ENCODE assay signal across 10 cellular contexts in the genomic region with DNA sequence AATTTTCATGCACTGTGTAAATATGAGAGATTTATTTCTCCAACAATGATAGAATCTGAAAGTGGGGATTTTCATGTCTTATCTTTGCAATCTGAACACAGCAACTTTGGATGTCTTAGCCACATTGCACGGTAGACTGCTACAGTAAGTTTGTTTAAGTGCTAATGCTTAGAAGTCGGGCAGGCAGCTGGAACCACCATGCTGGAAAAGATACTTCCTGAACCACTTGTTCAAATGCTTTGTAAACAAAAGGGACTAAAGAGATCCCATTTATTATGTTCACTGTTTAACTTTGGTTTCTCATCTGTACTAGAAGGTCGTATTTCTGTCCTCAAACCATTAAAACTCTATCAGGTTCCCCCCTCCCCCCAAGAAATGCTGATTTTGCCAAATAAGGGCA.
DNase-seq lines count a peak whose midpoint lies in the region; ATAC-seq and TF ChIP-seq lines count a peak whose summit lies in the region.
"Had no signal": no experiment of that assay in that cellular context is flagged by ENCODE, and none has a peak within 500 bp of the region (broad histone marks: within the 10 kb centered on the region; RNA-seq: fewer than 3 reads in every experiment).

No MANE protein-coding gene starts in this region.

- no peaks in the 10 kb centered on the region for H3K27me3 Mint-ChIP-seq in naive thymus-derived CD4-positive, alpha-beta T cell

- no peaks in the 10 kb centered on the region for H3K9me3 Mint-ChIP-seq in naive thymus-derived CD4-positive, alpha-beta T cell

- no peak for ATAC-seq in GM21367 (IDR thresholded peaks at IDR 0.05; ENCODE audit: unreplicated experiment)
- no peak for ATAC-seq in naive thymus-derived CD4-positive, alpha-beta T cell

- CTCF ChIA-PET in naive thymus-derived CD4-positive, alpha-beta T cell (lab: Charles Lee), result no interaction called here

- H3K27me3 ChIP-seq in kidney epithelial cell (ENCODE audit: control insufficient read depth, insufficient read depth, low read length), result no peaks in the 10 kb centered on the region
- no peaks in the 10 kb centered on the region for H3K27me3 ChIP-seq in naive thymus-derived CD4-positive, alpha-beta T cell (ENCODE audit: control insufficient read depth in 2 of 2, insufficient read depth in 2 of 2, low read length in 2 of 2)
- H3K27me3 ChIP-seq: esophagus muscularis mucosa had no signal

- TF ChIP-seq CTCF in kidney epithelial cell (IDR thresholded peaks at IDR 0.05; ENCODE audit: insufficient read depth, low read length, poor library complexity, severe bottlenecking), result no peak

- H3K27ac Mint-ChIP-seq in naive thymus-derived CD4-positive, alpha-beta T cell, result peak overlapping the region in 1 of 9 donors; percentile 42

- H3K36me3 ChIP-seq in kidney epithelial cell (ENCODE audit: control insufficient read depth, insufficient read depth, low read length), result no peaks in the 10 kb centered on the region
- H3K36me3 ChIP-seq in naive thymus-derived CD4-positive, alpha-beta T cell (ENCODE audit: control insufficient read depth in 2 of 3, insufficient read depth in 3 of 3, low read length in 3 of 3), result no peaks in the 10 kb centered on the region
- H3K36me3 ChIP-seq: esophagus muscularis mucosa had no signal

- DNase-seq in DMS53 (lab: John Stamatoyannopoulos, UW), result peak; percentile 95
- peak; percentile 74 for DNase-seq in M059J (ENCODE audit: low read depth)
- DNase-seq in RPMI7951 (ENCODE audit: low read depth), result peak; percentile 84
- peak; percentile 50 for DNase-seq in kidney epithelial cell (ENCODE audit: low read depth)
- no peak for DNase-seq in medulla oblongata (ENCODE audit: extremely low spot score)
- DNase-seq in naive thymus-derived CD4-positive, alpha-beta T cell, result no peak
- no peak for DNase-seq in NK-92 (lab: John Stamatoyannopoulos, UW; ENCODE audit: unreplicated experiment)
- DNase-seq: NCI-H187 treated with DMSO at 0.1 percent for 48 hours had no signal

- peaks cover 23 to 51% (median 42%) of the 10 kb centered on the region in 7 donors for H3K4me1 Mint-ChIP-seq in naive thymus-derived CD4-positive, alpha-beta T cell

- POLR2A ChIA-PET in naive thymus-derived CD4-positive, alpha-beta T cell (lab: Charles Lee), result interaction anchor here (6.5 kb wide), 1 partner anchor 14 kb away, joined by 47 read pairs; no protein-coding TSS in a partner anchor

- peaks cover 38 to 65% of the 10 kb centered on the region in 2 donors for H3K4me1 ChIP-seq in naive thymus-derived CD4-positive, alpha-beta T cell (ENCODE audit: control insufficient read depth in 2 of 2, insufficient read depth in 2 of 2, low read length in 2 of 2)

- H3K9me3 ChIP-seq in naive thymus-derived CD4-positive, alpha-beta T cell (ENCODE audit: control insufficient read depth in 2 of 3, low read length in 3 of 3), result no peaks in the 10 kb centered on the region
- H3K9me3 ChIP-seq: esophagus muscularis mucosa had no signal

- peak overlapping the region in 1 of 10 donors; percentile 59 for H3K4me3 Mint-ChIP-seq in naive thymus-derived CD4-positive, alpha-beta T cell

- intact Hi-C loops in naive thymus-derived CD4-positive, alpha-beta T cell (cut with micrococcal nuclease), result loop anchor here in 1 of 2 donors (5.0 kb wide), 1 partner anchor 44 kb away; no protein-coding TSS in a partner anchor

- H3K36me3 Mint-ChIP-seq in naive thymus-derived CD4-positive, alpha-beta T cell, result peaks cover 0 to 33% (median 0%) of the 10 kb centered on the region in 5 donors

- no peak overlapping the region for H3K27ac ChIP-seq in naive thymus-derived CD4-positive, alpha-beta T cell (ENCODE audit: low read depth, low read length)
- H3K27ac ChIP-seq: esophagus muscularis mucosa had no signal

- no peak overlapping the region for H3K4me3 ChIP-seq in kidney epithelial cell (ENCODE audit: low read depth, low read length)
- no peak overlapping the region for H3K4me3 ChIP-seq in naive thymus-derived CD4-positive, alpha-beta T cell (ENCODE audit: low read length)
- H3K4me3 ChIP-seq: esophagus muscularis mucosa had no signal

Comparison
In these comparisons a context has a peak if more than half of its experiments do, and no peak if none do; other contexts are left out.
1. DNase-seq: peak in DMS53 (single experiment), M059J (single experiment), RPMI7951 (single experiment) and kidney epithelial cell (single experiment); none in medulla oblongata (single experiment), naive thymus-derived CD4-positive, alpha-beta T cell (0 of 9) and NK-92 (single experiment).